23 cellular contexts compared by ENCODE assay signal in the genomic region with DNA sequence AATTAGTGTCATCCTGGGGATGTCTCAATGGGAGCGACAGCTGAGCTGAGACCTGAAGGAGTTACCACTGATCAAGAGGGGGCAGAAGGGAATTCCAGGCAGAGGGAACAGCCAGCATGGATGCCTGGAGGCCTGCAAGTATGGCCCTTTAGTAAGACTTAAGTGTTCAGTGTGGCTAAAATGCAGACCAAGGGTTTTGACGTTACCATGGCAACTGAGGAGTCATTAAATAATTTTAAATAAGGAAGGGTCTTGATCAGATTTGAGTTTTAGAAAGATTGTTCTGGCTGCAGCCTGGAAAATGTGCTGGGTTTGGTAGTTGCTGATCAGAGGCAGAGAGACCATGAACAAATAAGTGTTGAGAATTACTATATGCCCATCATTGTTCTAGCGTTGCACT.
DNase-seq lines count a peak whose midpoint lies in the region; ATAC-seq, FAIRE-seq and TF ChIP-seq lines count a peak whose summit lies in the region.
"Had no signal": no experiment of that assay in that cellular context is flagged by ENCODE, and none has a peak within 500 bp of the region (broad histone marks: within the 10 kb centered on the region; RNA-seq: fewer than 3 reads in every experiment).

No MANE protein-coding gene starts in this region.

- no peak overlapping the region for H3K27ac ChIP-seq in HepG2 (ENCODE audit: extremely low read length, insufficient read depth, low read length)
- no peak overlapping the region for H3K27ac ChIP-seq in right lobe of liver
- H3K27ac ChIP-seq in DOHH2 (ENCODE audit: low read depth, low read length): peak overlapping the region; percentile 98
- H3K27ac ChIP-seq in K562 (ENCODE audit: extremely low read depth, low read depth, low read length): no peak overlapping the region
- H3K27ac ChIP-seq: BLaER1 treated with 17β-estradiol and CSF1 and Interleukin-3, amounts not matched to agents 10 nM and 100 nM; C4-2B had no signal

- no peak overlapping the region for H3K4me2 ChIP-seq in HepG2 (ENCODE audit: low read depth, low read length)
- H3K4me2 ChIP-seq in DOHH2 (ENCODE audit: low read length): peak overlapping the region; percentile 74
- no peak overlapping the region for H3K4me2 ChIP-seq in K562 (ENCODE audit: insufficient read depth, low read length)

- 45% methylated on average over 3 of the region's 3 CpGs for whole genome bisulfite sequencing in HepG2 (ENCODE audit: low lambda C conversion rate)
- 50% methylated on average over 3 of the region's 3 CpGs for WGBS in right lobe of liver (ENCODE audit: insufficient coverage, low coverage, low lambda C conversion rate, missing lambda C conversion rate)
- 0% methylated on average over 3 of the region's 3 CpGs for WGBS in K562 (ENCODE audit: insufficient coverage, low coverage, missing lambda C conversion rate)

- H3K4me1 ChIP-seq in HepG2 (ENCODE audit: insufficient read depth, low read length): peaks cover 41% of the 10 kb centered on the region
- H3K4me1 ChIP-seq in right lobe of liver: no peaks in the 10 kb centered on the region
- peaks cover 83% of the 10 kb centered on the region for H3K4me1 ChIP-seq in DOHH2 (ENCODE audit: control insufficient read depth, low read length)
- no peaks in the 10 kb centered on the region for H3K4me1 ChIP-seq in K562 (replicated peaks in 1 of 2; ENCODE audit: control insufficient read depth in 2 of 2, insufficient read depth in 2 of 2, low read length in 2 of 2)
- H3K4me1 ChIP-seq: BE2C had no signal

- TF ChIP-seq POLR2A in HepG2 (IDR thresholded peaks at IDR 0.05; ENCODE audit: insufficient read depth in 1 of 2, low read depth in 2 of 2, low read length in 2 of 2) (no peak), right lobe of liver (IDR thresholded peaks at IDR 0.05) (no peak), K562 (conservative IDR thresholded peaks at IDR 0.05) (no peak)

- H3K9me3 ChIP-seq in HepG2 (ENCODE audit: low read length) (no peaks in the 10 kb centered on the region), right lobe of liver (no peaks in the 10 kb centered on the region), DOHH2 (ENCODE audit: control insufficient read depth, insufficient read depth, low read length) (peaks cover under 1% of the 10 kb centered on the region; the same call in 1 of the 2 replicates), K562 (replicated peaks; ENCODE audit: control insufficient read depth, insufficient read depth, low read depth, low read length) (no peaks in the 10 kb centered on the region)
- H3K9me3 ChIP-seq: BE2C; BLaER1 treated with 17β-estradiol and CSF1 and Interleukin-3, amounts not matched to agents 10 nM and 100 nM; Caco-2 had no signal

- CTCF ChIA-PET in HepG2 (lab: Yijun Ruan, JAX; ENCODE audit: low intra/inter-chr PET ratio, low total read pairs): no interaction called here
- CTCF ChIA-PET in K562 (lab: Yijun Ruan, JAX; ENCODE audit: low intra/inter-chr PET ratio): no interaction called here

- DNase-seq in HepG2 (ENCODE audit: low spot score): no peak
- DNase-seq in right lobe of liver: no peak
- DNase-seq in K562 (ENCODE audit: extremely low read depth in 1 of 4, low spot score in 3 of 4): no peak
- no peak for DNase-seq in NCI-H345 (lab: John Stamatoyannopoulos, UW)
- DNase-seq in Right ventricle myocardium superior: no peak
- DNase-seq in GM03348 (ENCODE audit: low spot score): no peak
- DNase-seq: 8988T; ACHN; BE2C; Caco-2; Calu3; CD4-positive, alpha-beta T cell; CD8-positive, alpha-beta T cell; DMS79 treated with DMSO at 0.1 percent for 48 hours; EL; GDM1 had no signal

- POLR2A ChIA-PET in HepG2 (lab: Yijun Ruan, JAX) (no interaction called here), K562 (lab: Yijun Ruan, JAX) (no interaction called here)

- no peak overlapping the region for H3K9ac ChIP-seq in HepG2 (ENCODE audit: insufficient read depth, low read depth, low read length)
- no peak overlapping the region for H3K9ac ChIP-seq in K562 (ENCODE audit: insufficient read depth in 1 of 2, low read depth in 2 of 2, low read length in 2 of 2)
- H3K9ac ChIP-seq: BLaER1 treated with 17β-estradiol and CSF1 and Interleukin-3, amounts not matched to agents 10 nM and 100 nM had no signal

- no peak for TF ChIP-seq RAD21 in HepG2 (CRISPR knock-in tag; IDR thresholded peaks at IDR 0.05)
- TF ChIP-seq RAD21 in K562 (CRISPR knock-in tag; conservative IDR thresholded peaks at IDR 0.05 in 1 of 2, IDR thresholded peaks at IDR 0.05 in 1 of 2): no peak

- no peaks in the 10 kb centered on the region for H3K9me2 ChIP-seq in DOHH2 (replicated peaks; ENCODE audit: control insufficient read depth, low read length)

- no peak overlapping the region for H2AFZ ChIP-seq in HepG2 (ENCODE audit: low read length)
- no peak overlapping the region for H2AFZ ChIP-seq in K562 (ENCODE audit: low read depth, low read length)

- TF ChIP-seq EP300 in HepG2 (IDR thresholded peaks at IDR 0.05; ENCODE audit: low read depth in 2 of 2, low read length in 2 of 2): no peak
- TF ChIP-seq EP300 in HepG2 (CRISPR knock-in tag; IDR thresholded peaks at IDR 0.05; ENCODE audit: borderline replicate concordance): no peak
- no peak for TF ChIP-seq EP300 in K562 (IDR thresholded peaks at IDR 0.05; ENCODE audit: low read length)

- H3K36me3 ChIP-seq in HepG2 (replicated peaks in 1 of 2; ENCODE audit: control insufficient read depth in 1 of 2, insufficient read depth in 2 of 2, low read length in 2 of 2) (no peaks in the 10 kb centered on the region), right lobe of liver (no peaks in the 10 kb centered on the region), DOHH2 (ENCODE audit: control insufficient read depth, low read length) (peaks cover 6% of the 10 kb centered on the region), K562 (ENCODE audit: control insufficient read depth, insufficient read depth, low read length) (no peaks in the 10 kb centered on the region)
- H3K36me3 ChIP-seq: BE2C; BLaER1 treated with 17β-estradiol and CSF1 and Interleukin-3, amounts not matched to agents 10 nM and 100 nM had no signal

- no peak overlapping the region for H3K4me3 ChIP-seq in HepG2 (replicated peaks in 1 of 3; ENCODE audit: insufficient read depth in 1 of 3, low read depth in 2 of 3, low read length in 3 of 3)
- H3K4me3 ChIP-seq in right lobe of liver: no peak overlapping the region
- H3K4me3 ChIP-seq in DOHH2 (ENCODE audit: low read length): peak overlapping the region; percentile 62
- no peak overlapping the region for H3K4me3 ChIP-seq in K562
- H3K4me3 ChIP-seq: BLaER1 treated with 17β-estradiol and CSF1 and Interleukin-3, amounts not matched to agents 10 nM and 100 nM had no signal

- no TSS peak for BruUV-seq in HepG2 (replicated peaks; lab: Mats Ljungman, UMichigan)
- no TSS peak for BruUV-seq in K562 (replicated peaks; lab: Mats Ljungman, UMichigan)

- in situ Hi-C loops in HepG2 (cut with HindIII; ENCODE audit: extremely low pct_ligation_motif_present, low pct_unique_long_range_greater_than_20kb): loop anchor here (5.0 to 10.0 kb wide), 3 partner anchors 139 to 339 kb away; no protein-coding TSS in a partner anchor
- in situ Hi-C loops in K562 (cut with MboI): loop anchor here (10.0 kb wide), 1 partner anchor 611 kb away; no protein-coding TSS in a partner anchor

- no peaks in the 10 kb centered on the region for H3K9me1 ChIP-seq in K562 (ENCODE audit: control insufficient read depth, insufficient read depth, low read length)

- no peak for FAIRE-seq in HepG2 (lab: Jason Lieb, UNC)
- no peak for FAIRE-seq in K562 (lab: Jason Lieb, UNC)
- FAIRE-seq: A204.1, D721Med, GM12891, GM19239 had no signal

- no peak for ATAC-seq in HepG2
- ATAC-seq in right lobe of liver: no peak
- no peak for ATAC-seq in K562
- no peak for ATAC-seq in Right ventricle myocardium superior (ENCODE audit: poor library complexity)
- ATAC-seq: CD8-positive, alpha-beta T cell had no signal

- no peak for TF ChIP-seq CTCF in HepG2 (CRISPR knock-in tag; IDR thresholded peaks at IDR 0.05)
- no peak for TF ChIP-seq CTCF in right lobe of liver (IDR thresholded peaks at IDR 0.05)
- TF ChIP-seq CTCF in DOHH2 (IDR thresholded peaks at IDR 0.05; ENCODE audit: low read depth, low read length, poor library complexity, severe bottlenecking): no peak
- no peak for TF ChIP-seq CTCF in K562 (IDR thresholded peaks at IDR 0.05 in 2 of 3, conservative IDR thresholded peaks at IDR 0.05 in 1 of 3; ENCODE audit: insufficient read depth in 2 of 3, low read depth in 1 of 3, low read length in 3 of 3)

- no peaks in the 10 kb centered on the region for H4K20me1 ChIP-seq in HepG2 (ENCODE audit: insufficient read depth, low read length)
- no peaks in the 10 kb centered on the region for H4K20me1 ChIP-seq in DOHH2 (ENCODE audit: control insufficient read depth, insufficient read depth, low read depth, low read length)
- no peaks in the 10 kb centered on the region; the same call in 1 of the 2 replicates for H4K20me1 ChIP-seq in K562 (replicated peaks; ENCODE audit: control insufficient read depth, insufficient read depth, low read length)
- H4K20me1 ChIP-seq: BLaER1 treated with 17β-estradiol and CSF1 and Interleukin-3, amounts not matched to agents 10 nM and 100 nM had no signal

- H3K27me3 ChIP-seq in HepG2 (ENCODE audit: control insufficient read depth in 1 of 2, insufficient read depth in 2 of 2, low read length in 2 of 2) (0 out of 5 replicates have a peak, but pooled peaks cover 0 to 3% of the 10 kb centered on the region in 2 experiments), right lobe of liver (no peaks in the 10 kb centered on the region), DOHH2 (ENCODE audit: control insufficient read depth, low read length) (no peaks in the 10 kb centered on the region), K562 (ENCODE audit: control insufficient read depth in 2 of 2, insufficient read depth in 2 of 2, low read length in 2 of 2) (no peaks in the 10 kb centered on the region; a peak in 2 of 5 replicates)
- H3K27me3 ChIP-seq: BE2C; BLaER1 treated with 17β-estradiol and CSF1 and Interleukin-3, amounts not matched to agents 10 nM and 100 nM had no signal

- H3K79me2 ChIP-seq in HepG2 (ENCODE audit: insufficient read depth, low read length) (no peaks in the 10 kb centered on the region), DOHH2 (ENCODE audit: control insufficient read depth, low read length) (no peaks in the 10 kb centered on the region), K562 (ENCODE audit: control insufficient read depth, insufficient read depth, low read length) (no peaks in the 10 kb centered on the region)

- intact Hi-C loops in HepG2 (cut with micrococcal nuclease; ENCODE audit: unreplicated experiment) (loop anchor here (2.0 kb wide), 1 partner anchor 291 kb away; no protein-coding TSS in a partner anchor), right lobe of liver (cut with DNase I) (no loop called here), K562 (cut with micrococcal nuclease) (loop anchor here (10.0 kb wide), 1 partner anchor 171 kb away; no protein-coding TSS in a partner anchor), Right ventricle myocardium superior (cut with DNase I) (loop anchor here (10.0 kb wide), 2 partner anchors 139 to 1861 kb away; no protein-coding TSS in a partner anchor)

- H3F3A ChIP-seq in DOHH2 (ENCODE audit: control insufficient read depth, insufficient read depth): peaks cover 50% of the 10 kb centered on the region

TF ChIP-seq in HepG2, 621 proteins besides CTCF, POLR2A, EP300 and RAD21 (continues in another document):
- TF ChIP-seq RFX1 (IDR thresholded peaks at IDR 0.05): peak; percentile 37; the same call in 1 of the 2 replicates

TF ChIP-seq in K562, 482 proteins besides CTCF, POLR2A, EP300 and RAD21 (continues in another document):
- no peak for TF ChIP-seq SIRT6 (IDR thresholded peaks at IDR 0.05; ENCODE audit: low read depth, low read length)
- TF ChIP-seq RFX1 (IDR thresholded peaks at IDR 0.05): peak; percentile 80
- TF ChIP-seq TARDBP (IDR thresholded peaks at IDR 0.05): no peak

Comparison
In these comparisons a context has a peak if more than half of its experiments do, and no peak if none do; other contexts are left out.
1. intact Hi-C loops: an anchor here in HepG2 (2.0 kb wide), K562 (10.0 kb wide) and Right ventricle myocardium superior (10.0 kb wide); none called in right lobe of liver.